Comparison of ENCODE assay signal across 8 cellular contexts in genomic region chr14:92121207-92121669, GRCh38. TPM values are rescaled to one million over a fixed set of nuclear protein-coding genes. Genes with fewer than 3 reads are reported as not detected.
DNase-seq lines count a peak whose midpoint lies in the region; ATAC-seq, FAIRE-seq and TF ChIP-seq lines count a peak whose summit lies in the region.

No MANE protein-coding gene starts in this region.

- peak overlapping the region; percentile 97 for H3K4me3 Mint-ChIP-seq in activated naive CD4-positive, alpha-beta T cell treated with anti-CD3 and anti-CD28 coated beads, Interleukin-2, amount 50 U/mL, for 24 hours

- intact Hi-C loops in endothelial cell of umbilical vein (cut with micrococcal nuclease) = loop anchor here (1.0 to 5.0 kb wide), 4 partner anchors 15 to 671 kb away; partner anchors contain the start of genes ATXN3, FBLN5 and GOLGA5

- H3K36me3 ChIP-seq in SJCRH30 (peaks cover 10% of the 10 kb centered on the region), endothelial cell of umbilical vein (ENCODE audit: control insufficient read depth in 2 of 2, extremely low read depth in 1 of 2, insufficient read depth in 2 of 2, low read length in 2 of 2) (no peaks in the 10 kb centered on the region), muscle layer of colon (ENCODE audit: insufficient read depth, low read length) (peaks cover 16% of the 10 kb centered on the region)

- ATAC-seq in HG02840 (IDR thresholded peaks at IDR 0.05; ENCODE audit: low FRiP score, unreplicated experiment) (peak; percentile 10), HG03439 (IDR thresholded peaks at IDR 0.05; ENCODE audit: unreplicated experiment) (no peak)

- H2AFZ ChIP-seq in endothelial cell of umbilical vein (ENCODE audit: low read depth, low read length) = peak overlapping the region; percentile 74

- dilution Hi-C loops in endothelial cell of umbilical vein (cut with MboI; ENCODE audit: extremely low pct_ligation_motif_present, low sequenced_read_pairs) = no loop called here

- peaks cover 56% of the 10 kb centered on the region for H3K4me1 Mint-ChIP-seq in activated naive CD4-positive, alpha-beta T cell treated with anti-CD3 and anti-CD28 coated beads, Interleukin-2, amount 50 U/mL, for 24 hours

- H3K9ac ChIP-seq in endothelial cell of umbilical vein (replicated peaks; ENCODE audit: extremely low read depth, insufficient read depth, low read length) = peak overlapping the region; percentile 92
- H3K9ac ChIP-seq in muscle layer of colon (ENCODE audit: low read length) = peak overlapping the region; percentile 82

- peak overlapping the region; percentile 97 for H3K27ac ChIP-seq in SJCRH30
- peak overlapping the region; percentile 75 for H3K27ac ChIP-seq in endothelial cell of umbilical vein (ENCODE audit: insufficient read depth, low read depth, low read length)
- peak overlapping the region; percentile 100 for H3K27ac ChIP-seq in muscle layer of colon (ENCODE audit: low read depth, low read length)

- POLR2A ChIA-PET in endothelial cell of umbilical vein (lab: Charles Lee) = interaction anchor here (0.5 to 2.5 kb wide), 6 partner anchors 10 to 673 kb away, joined by 3 to 15 read pairs (median 4); partner anchors contain the start of genes ATXN3 and GOLGA5

- H3K9me1 ChIP-seq in endothelial cell of umbilical vein (replicated peaks; ENCODE audit: control insufficient read depth, extremely low read depth, insufficient read depth, low read length) = no peaks in the 10 kb centered on the region

- no peaks in the 10 kb centered on the region; the same call in 1 of the 2 replicates for H3K4me1 ChIP-seq in SJCRH30
- peaks cover 7% of the 10 kb centered on the region for H3K4me1 ChIP-seq in endothelial cell of umbilical vein (ENCODE audit: control insufficient read depth, extremely low read depth, insufficient read depth, low read length)
- peaks cover 34% of the 10 kb centered on the region for H3K4me1 ChIP-seq in muscle layer of colon (ENCODE audit: insufficient read depth, low read length)

- TF ChIP-seq CTCF in endothelial cell of umbilical vein (IDR thresholded peaks at IDR 0.05; ENCODE audit: extremely low read depth in 1 of 2, insufficient read depth in 1 of 2, low read depth in 1 of 2, low read length in 2 of 2) = no peak

- no peaks in the 10 kb centered on the region for H3K9me3 Mint-ChIP-seq in activated naive CD4-positive, alpha-beta T cell treated with anti-CD3 and anti-CD28 coated beads, Interleukin-2, amount 50 U/mL, for 24 hours

- peak overlapping the region; percentile 99 for H3K27ac Mint-ChIP-seq in activated naive CD4-positive, alpha-beta T cell treated with anti-CD3 and anti-CD28 coated beads, Interleukin-2, amount 50 U/mL, for 24 hours

- H4K20me1 ChIP-seq in endothelial cell of umbilical vein (replicated peaks; ENCODE audit: control insufficient read depth, extremely low read depth, insufficient read depth, low read length) = no peaks in the 10 kb centered on the region

- FAIRE-seq in endothelial cell of umbilical vein (lab: Jason Lieb, UNC) = no peak

- peak; percentile 48 for TF ChIP-seq POLR2A in endothelial cell of umbilical vein (IDR thresholded peaks at IDR 0.05; ENCODE audit: low read depth, low read length)

- H3K9me3 ChIP-seq in SJCRH30 (replicated peaks) = no peaks in the 10 kb centered on the region
- H3K9me3 ChIP-seq in endothelial cell of umbilical vein (replicated peaks; ENCODE audit: control insufficient read depth, insufficient read depth, low read length) = no peaks in the 10 kb centered on the region
- H3K9me3 ChIP-seq in muscle layer of colon (ENCODE audit: low read length) = no peaks in the 10 kb centered on the region

- no peaks in the 10 kb centered on the region for H3K27me3 Mint-ChIP-seq in activated naive CD4-positive, alpha-beta T cell treated with anti-CD3 and anti-CD28 coated beads, Interleukin-2, amount 50 U/mL, for 24 hours

- H3K4me3 ChIP-seq in SJCRH30 = peak overlapping the region; percentile 96
- H3K4me3 ChIP-seq in endothelial cell of umbilical vein (replicated peaks in 1 of 3; ENCODE audit: insufficient read depth in 1 of 3, low read depth in 1 of 3, low read length in 3 of 3) = peak overlapping the region; percentile 40 to 89 (median 79)
- peak overlapping the region; percentile 90 to 96 for H3K4me3 ChIP-seq in muscle layer of colon (ENCODE audit: low read depth in 1 of 2, low read length in 2 of 2)

- peaks cover 35% of the 10 kb centered on the region for H3K79me2 ChIP-seq in endothelial cell of umbilical vein (ENCODE audit: control insufficient read depth, insufficient read depth, low read length)

- CTCF ChIA-PET in endothelial cell of umbilical vein (lab: Charles Lee) = interaction anchor here (1.0 to 10.1 kb wide), 12 partner anchors 10 to 569 kb away, joined by 3 to 145 read pairs (median 4); partner anchors contain the start of gene ATXN3

- H3K4me2 ChIP-seq in endothelial cell of umbilical vein (ENCODE audit: insufficient read depth, low read length) = peak overlapping the region; percentile 26

- no peak for DNase-seq in activated naive CD4-positive, alpha-beta T cell treated with Interleukin-2 at 50 U/mL for 16 hours
- DNase-seq in SJCRH30 (no peak), endothelial cell of umbilical vein (ENCODE audit: low read depth, low spot score) (peak; percentile 70), NCI-H2107 treated with DMSO at 0.1 percent for 48 hours (lab: John Stamatoyannopoulos, UW; ENCODE audit: unreplicated experiment) (no peak)

- BruUV-seq in endothelial cell of umbilical vein (replicated peaks; lab: Mats Ljungman, UMichigan) = TSS peak; percentile 55

- H3K36me3 Mint-ChIP-seq in activated naive CD4-positive, alpha-beta T cell treated with anti-CD3 and anti-CD28 coated beads, Interleukin-2, amount 50 U/mL, for 24 hours = peaks cover 13% of the 10 kb centered on the region

- H3K27me3 ChIP-seq in SJCRH30 (no peaks in the 10 kb centered on the region), endothelial cell of umbilical vein (ENCODE audit: control insufficient read depth in 2 of 2, insufficient read depth in 2 of 2, low read length in 2 of 2) (no peaks in the 10 kb centered on the region), muscle layer of colon (ENCODE audit: control insufficient read depth in 1 of 2, insufficient read depth in 2 of 2, low read length in 2 of 2) (no peaks in the 10 kb centered on the region)

TF ChIP-seq in endothelial cell of umbilical vein, 7 proteins besides CTCF, POLR2A, EP300 and RAD21:
- no peak for TF ChIP-seq JUN (IDR thresholded peaks at IDR 0.05; ENCODE audit: borderline replicate concordance, insufficient read depth, insufficient read length, low read depth)
- no peak for TF ChIP-seq EZH2 (IDR thresholded peaks at IDR 0.05; ENCODE audit: borderline replicate concordance, low read depth, low read length, severe bottlenecking)
- TF ChIP-seq GATA2 (IDR thresholded peaks at IDR 0.05; ENCODE audit: insufficient read depth, insufficient read length, low read depth, low read length) = no peak
- TF ChIP-seq POLR2AphosphoS5 (IDR thresholded peaks at IDR 0.05; ENCODE audit: insufficient read depth, low read depth, low read length) = peak; percentile 38
- no peak for TF ChIP-seq MYC (IDR thresholded peaks at IDR 0.05; ENCODE audit: low read depth, low read length)
- TF ChIP-seq FOS (IDR thresholded peaks at IDR 0.05; ENCODE audit: borderline replicate concordance, insufficient read depth, low read length) = no peak
- TF ChIP-seq MAX (IDR thresholded peaks at IDR 0.05; ENCODE audit: insufficient read depth, insufficient read length) = no peak

RNA-seq across cellular contexts. Expression of gene NDUFB1, which starts 0.3 kb away (rescaled TPM):
- total RNA-seq in SJCRH30 (2014; rRNA removed; shearing (Covaris generic)) = 250 and 280 TPM in 2 replicates
- 95.2 and 114 TPM in 2 replicates for total RNA-seq in endothelial cell of umbilical vein
- polyA plus RNA-seq in endothelial cell of umbilical vein = 135 and 267 TPM in 2 replicates
- polyA plus RNA-seq in endothelial cell of umbilical vein (2011; cell fraction: cytosol; rRNA removed) = 267 and 301 TPM in 2 replicates
- polyA plus RNA-seq in endothelial cell of umbilical vein (2011; cell fraction: nucleus; rRNA removed) = 133 and 164 TPM in 2 replicates
- polyA plus RNA-seq in endothelial cell of umbilical vein (2012) = 297 and 507 TPM in 2 replicates
- polyA minus RNA-seq in endothelial cell of umbilical vein = 41.8 and 62.5 TPM in 2 replicates
- 41.0 TPM for polyA minus RNA-seq in endothelial cell of umbilical vein (2011; cell fraction: cytosol; rRNA and poly(A)+ RNA removed)
- polyA minus RNA-seq in endothelial cell of umbilical vein (2011; cell fraction: nucleus; rRNA and poly(A)+ RNA removed) = 17.3 and 20.3 TPM in 2 replicates

RNA-seq across cellular contexts. Expression of gene CPSF2, which starts 0.5 kb away (rescaled TPM):
- total RNA-seq in SJCRH30 (2014; rRNA removed; shearing (Covaris generic)) = 50.7 and 66.6 TPM in 2 replicates
- 76.9 and 81.7 TPM in 2 replicates for total RNA-seq in endothelial cell of umbilical vein
- polyA plus RNA-seq in endothelial cell of umbilical vein = 5.5 and 8.3 TPM in 2 replicates
- 19.5 and 21.0 TPM in 2 replicates for polyA plus RNA-seq in endothelial cell of umbilical vein (2011; cell fraction: cytosol; rRNA removed)
- polyA plus RNA-seq in endothelial cell of umbilical vein (2011; cell fraction: nucleus; rRNA removed) = 17.5 and 20.5 TPM in 2 replicates
- 49.0 and 77.9 TPM in 2 replicates for polyA plus RNA-seq in endothelial cell of umbilical vein (2012)
- 48.7 and 58.6 TPM in 2 replicates for polyA minus RNA-seq in endothelial cell of umbilical vein
- 36.9 TPM for polyA minus RNA-seq in endothelial cell of umbilical vein (2011; cell fraction: cytosol; rRNA and poly(A)+ RNA removed)
- polyA minus RNA-seq in endothelial cell of umbilical vein (2011; cell fraction: nucleus; rRNA and poly(A)+ RNA removed) = 15.3 and 20.2 TPM in 2 replicates

RNA-seq across cellular contexts. Expression of gene ATXN3, which starts 14.9 kb away (rescaled TPM):
- total RNA-seq in SJCRH30 (2014; rRNA removed; shearing (Covaris generic)) = 22.0 and 26.1 TPM in 2 replicates
- 28.1 and 30.2 TPM in 2 replicates for total RNA-seq in endothelial cell of umbilical vein
- 4.0 and 7.9 TPM in 2 replicates for polyA plus RNA-seq in endothelial cell of umbilical vein
- 10.7 and 10.9 TPM in 2 replicates for polyA plus RNA-seq in endothelial cell of umbilical vein (2011; cell fraction: cytosol; rRNA removed)
- 17.0 and 21.6 TPM in 2 replicates for polyA plus RNA-seq in endothelial cell of umbilical vein (2011; cell fraction: nucleus; rRNA removed)
- 21.0 and 26.5 TPM in 2 replicates for polyA plus RNA-seq in endothelial cell of umbilical vein (2012)
- 15.0 and 23.4 TPM in 2 replicates for polyA minus RNA-seq in endothelial cell of umbilical vein
- polyA minus RNA-seq in endothelial cell of umbilical vein (2011; cell fraction: cytosol; rRNA and poly(A)+ RNA removed) = 7.1 TPM
- polyA minus RNA-seq in endothelial cell of umbilical vein (2011; cell fraction: nucleus; rRNA and poly(A)+ RNA removed) = 23.9 and 34.4 TPM in 2 replicates
